ENCODE assay signal across 9 cellular contexts in genomic region chr3:4988815-4989648, GRCh38. TPM values are rescaled to one million over a fixed set of nuclear protein-coding genes. Genes with fewer than 3 reads are reported as not detected.
DNase-seq lines count a peak whose midpoint lies in the region; ATAC-seq and TF ChIP-seq lines count a peak whose summit lies in the region.
"Had no signal": no experiment of that assay in that cellular context is flagged by ENCODE, and none has a peak within 500 bp of the region (broad histone marks: within the 10 kb centered on the region; RNA-seq: fewer than 3 reads in every experiment).

No MANE protein-coding gene starts in this region.

- TF ChIP-seq CTCF in GM13976 (IDR thresholded peaks at IDR 0.05; ENCODE audit: borderline replicate concordance, control extremely low read depth, extremely low read depth, insufficient read depth, missing control alignments) (no peak), foreskin keratinocyte (conservative IDR thresholded peaks at IDR 0.05) (no peak), retinal pigment epithelial cell (conservative IDR thresholded peaks at IDR 0.05; ENCODE audit: low read depth, low read length) (no peak)

- DNase-seq in GM13976 (ENCODE audit: low spot score): peak; percentile 6
- peak; percentile 71 to 80 for DNase-seq in SJCRH30
- DNase-seq in foreskin keratinocyte: no peak
- DNase-seq in retinal pigment epithelial cell (ENCODE audit: low read depth): peak; percentile 89
- no peak for DNase-seq in medulla oblongata (ENCODE audit: extremely low spot score)
- DNase-seq in amniotic stem cell (lab: John Stamatoyannopoulos, UW): no peak
- DNase-seq in NCI-H510A (lab: John Stamatoyannopoulos, UW): no peak
- DNase-seq: NCI-H1105 had no signal

- ATAC-seq in foreskin keratinocyte (no peak), GM19035 (IDR thresholded peaks at IDR 0.05; ENCODE audit: unreplicated experiment) (no peak)

- H3K4me1 ChIP-seq in SJCRH30 (peaks cover 29% of the 10 kb centered on the region), foreskin keratinocyte (peaks cover 27% of the 10 kb centered on the region)

- no peaks in the 10 kb centered on the region for H3K27me3 ChIP-seq in SJCRH30
- no peaks in the 10 kb centered on the region for H3K27me3 ChIP-seq in foreskin keratinocyte

- peak overlapping the region; percentile 31 for H3K27ac ChIP-seq in SJCRH30
- peak overlapping the region; percentile 16 for H3K27ac ChIP-seq in foreskin keratinocyte

- in situ Hi-C loops in GM13976 (cut with MboI; ENCODE audit: low sequenced_read_pairs, unreplicated experiment): no loop called here

- H3K9me3 ChIP-seq in SJCRH30 (replicated peaks): no peaks in the 10 kb centered on the region

- no peaks in the 10 kb centered on the region for H3K36me3 ChIP-seq in SJCRH30

- H3K4me3 ChIP-seq in SJCRH30: no peak overlapping the region
- H3K4me3 ChIP-seq in retinal pigment epithelial cell (ENCODE audit: low read length): no peak overlapping the region

RNA-seq across cellular contexts. Expression of gene BHLHE40, which starts 9.8 kb away (rescaled TPM):
- total RNA-seq in SJCRH30 (2014; rRNA removed; shearing (Covaris generic)): 6.3 and 10.8 TPM in 2 replicates
- total RNA-seq in foreskin keratinocyte: 78.2 and 96.0 TPM in 2 replicates
- 44.6 and 47.5 TPM in 2 replicates for polyA plus RNA-seq in foreskin keratinocyte

Comparison
In these comparisons a context has a peak if more than half of its experiments do, and no peak if none do; other contexts are left out.
1. DNase-seq: peak in GM13976 (single experiment), SJCRH30 (2 of 2) and retinal pigment epithelial cell (single experiment); none in foreskin keratinocyte (0 of 2), medulla oblongata (single experiment), amniotic stem cell (single experiment) and NCI-H510A (single experiment).